Comparison of ENCODE assay signal across 1 cellular context in the genomic region with DNA sequence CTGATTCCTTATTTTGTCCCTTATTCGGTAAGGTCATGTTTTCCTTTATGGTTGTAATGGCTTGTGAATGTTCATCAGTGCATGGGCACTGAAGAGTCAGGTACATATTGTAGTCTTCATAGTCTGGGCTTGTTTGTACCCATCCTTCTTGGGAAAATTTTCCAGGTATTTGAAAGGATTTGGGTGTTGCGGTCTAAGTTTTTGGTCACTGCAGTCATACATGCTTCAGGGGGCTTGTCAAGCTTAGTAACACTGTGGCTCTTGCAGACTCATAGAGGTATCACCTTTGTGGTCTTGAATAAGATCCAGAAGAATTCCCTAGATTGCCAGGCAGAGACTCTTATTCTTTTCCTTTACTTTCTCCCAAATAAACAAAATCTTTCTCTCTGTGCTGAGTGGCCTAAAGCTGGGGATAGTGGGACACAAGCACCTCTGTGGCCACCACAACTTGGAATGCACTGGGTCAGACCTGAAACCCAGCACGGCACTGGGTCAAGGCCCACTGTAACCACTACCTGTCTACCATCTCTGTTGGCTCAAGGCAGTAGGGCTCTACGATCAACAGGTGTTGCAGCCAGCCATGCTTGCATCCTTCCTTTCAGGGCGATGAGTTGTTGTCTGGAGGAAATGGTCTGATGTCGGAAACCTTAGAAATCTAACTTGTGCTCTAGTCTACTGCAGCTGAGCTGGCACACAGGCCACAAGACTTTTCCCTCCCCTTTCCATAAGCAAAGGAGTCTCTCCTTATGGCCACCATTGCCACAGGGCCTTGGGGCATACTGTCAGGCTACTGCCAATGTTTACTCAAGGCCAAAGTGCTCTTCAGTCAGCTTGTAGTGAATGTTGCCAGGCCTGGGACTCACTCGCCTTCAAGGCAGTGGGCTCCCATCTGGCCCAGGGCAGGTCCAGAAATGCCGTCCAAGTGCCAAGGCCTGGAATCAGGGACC.
TF ChIP-seq lines count a peak whose summit lies in the region.

No MANE protein-coding gene starts in this region.

TF ChIP-seq in HepG2, 621 proteins besides CTCF, POLR2A, EP300 and RAD21:
- no peak for TF ChIP-seq ZKSCAN5 (CRISPR knock-in tag; IDR thresholded peaks at IDR 0.05)
TF ChIP-seq in HepG2: peak in this region for 0.
